In genomic region chr6:153111082-153111481, GRCh38 we compare ENCODE assay signal across 1 cellular context. TPM values are rescaled to one million over a fixed set of nuclear protein-coding genes. Genes with fewer than 3 reads are reported as not detected.
"Had no signal": no experiment of that assay in that cellular context is flagged by ENCODE, and none has a peak within 500 bp of the region (broad histone marks: within the 10 kb centered on the region; RNA-seq: fewer than 3 reads in every experiment).

No MANE protein-coding gene starts in this region.

RNA-seq across cellular contexts. Expression of gene RGS17, which starts 20.0 kb away (rescaled TPM):
- polyA plus RNA-seq: naive thymus-derived CD4-positive, alpha-beta T cell had no signal
